1 cellular context compared by ENCODE assay signal in genomic region chr10:96692427-96692826, GRCh38.
TF ChIP-seq lines count a peak whose summit lies in the region.

No MANE protein-coding gene starts in this region.

TF ChIP-seq in HepG2, 621 proteins besides CTCF, POLR2A, EP300 and RAD21:
- TF ChIP-seq ATF7 (IDR thresholded peaks at IDR 0.05) (peak; percentile 64), ATF7 (CRISPR knock-in tag; IDR thresholded peaks at IDR 0.05) (no peak), DBP (CRISPR knock-in tag; IDR thresholded peaks at IDR 0.05; ENCODE audit: not compliant biosample characterization) (no peak)
